ENCODE assay signal across 5 cellular contexts in the genomic region with DNA sequence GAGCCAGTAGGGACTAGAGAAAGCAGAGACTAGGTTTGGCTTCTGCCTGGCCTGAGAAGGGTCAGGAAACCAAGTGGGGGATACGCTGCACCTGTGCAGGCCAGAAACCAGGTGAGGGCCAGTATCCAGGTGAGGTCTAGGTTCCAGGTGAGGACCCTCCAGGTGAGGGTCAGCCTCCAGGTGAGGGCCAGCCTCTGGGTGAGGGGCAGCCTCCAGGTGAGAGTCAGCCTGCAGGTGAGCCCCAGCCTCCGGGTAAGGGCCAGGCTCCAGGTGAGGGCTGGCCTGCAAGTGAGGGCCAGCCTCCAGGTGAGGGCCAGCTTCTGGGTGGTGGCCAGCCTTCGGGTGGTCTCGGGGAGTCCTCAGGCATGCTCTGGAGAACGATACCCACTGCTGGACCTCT.
"Had no signal": no experiment of that assay in that cellular context is flagged by ENCODE, and none has a peak within 500 bp of the region (broad histone marks: within the 10 kb centered on the region; RNA-seq: fewer than 3 reads in every experiment).

No MANE protein-coding gene starts in this region.

- H3K27ac ChIP-seq: HL-60 had no signal

- ATAC-seq: HepG2, K562 had no signal

- DNase-seq: IMR-90 had no signal

- H3K4me1 Mint-ChIP-seq: IgD-negative memory B cell had no signal

- H3K27ac Mint-ChIP-seq: IgD-negative memory B cell had no signal

- H3K4me3 ChIP-seq: K562 had no signal

- H3K4me3 Mint-ChIP-seq: IgD-negative memory B cell had no signal

- H3K36me3 Mint-ChIP-seq: IgD-negative memory B cell had no signal
